8 cellular contexts compared by ENCODE assay signal in the genomic region with DNA sequence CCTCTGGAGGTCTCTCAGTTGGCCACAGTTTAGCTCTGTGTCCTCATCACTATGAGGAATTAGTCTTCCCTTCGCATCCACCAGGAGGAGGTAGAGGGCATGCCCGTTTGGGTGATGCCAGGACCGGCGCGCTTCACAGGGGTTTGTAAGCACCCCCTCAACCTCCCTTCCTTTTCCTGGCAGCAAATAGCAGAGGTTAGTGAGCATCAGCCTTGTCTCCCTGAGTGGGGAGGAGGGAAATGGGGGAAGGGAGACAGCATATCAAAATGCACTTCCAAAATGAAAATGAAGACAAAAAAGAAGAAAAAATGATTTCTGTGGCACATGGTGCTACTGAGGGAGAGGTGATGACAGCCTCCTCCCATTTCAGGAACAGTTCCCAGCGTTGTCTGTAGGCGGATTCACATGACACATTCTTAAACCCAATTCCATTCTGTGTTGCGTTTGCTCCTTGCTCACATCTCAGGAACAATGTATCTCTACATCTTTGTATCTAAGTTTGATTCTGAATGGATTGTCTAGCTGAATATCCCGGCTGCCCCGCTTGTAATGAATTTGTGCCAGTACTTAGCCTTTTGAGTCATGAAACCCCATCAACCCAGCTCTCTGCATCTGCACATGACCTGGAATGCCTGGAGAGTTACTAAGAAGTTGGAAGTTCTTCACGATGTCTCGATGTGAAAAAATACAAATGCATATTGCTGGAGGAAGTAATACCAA. TPM values are rescaled to one million over a fixed set of nuclear protein-coding genes. Genes with fewer than 3 reads are reported as not detected.
DNase-seq lines count a peak whose midpoint lies in the region; ATAC-seq, FAIRE-seq and TF ChIP-seq lines count a peak whose summit lies in the region.

No MANE protein-coding gene starts in this region.

- no peaks in the 10 kb centered on the region for H3K79me2 ChIP-seq in DND-41 (ENCODE audit: insufficient read depth, low read length)

- peak overlapping the region; percentile 13 for H2AFZ ChIP-seq in DND-41 (ENCODE audit: low read depth, low read length)

- H3K9me3 Mint-ChIP-seq in activated naive CD4-positive, alpha-beta T cell treated with anti-CD3 and anti-CD28 coated beads, Interleukin-2, amount 50 U/mL, for 72 hours = no peaks in the 10 kb centered on the region
- H3K9me3 Mint-ChIP-seq in glutamatergic neuron (ENCODE audit: unreplicated experiment) = no peaks in the 10 kb centered on the region

- no peak overlapping the region for H3K27ac ChIP-seq in DND-41 (ENCODE audit: low read length)
- H3K27ac ChIP-seq in SK-N-MC = no peak overlapping the region
- H3K27ac ChIP-seq in pancreas = no peak overlapping the region
- H3K27ac ChIP-seq in upper lobe of right lung = no peak overlapping the region

- H3K27me3 Mint-ChIP-seq in glutamatergic neuron (ENCODE audit: unreplicated experiment) = no peaks in the 10 kb centered on the region

- H3K4me1 Mint-ChIP-seq in glutamatergic neuron (ENCODE audit: low read depth, unreplicated experiment) = peaks cover 2% of the 10 kb centered on the region

- in situ Hi-C loops in KBM-7 (cut with MboI; ENCODE audit: low pct_unique_long_range_greater_than_20kb, low sequenced_read_pairs) = no loop called here

- H3K36me3 Mint-ChIP-seq in activated naive CD4-positive, alpha-beta T cell treated with anti-CD3 and anti-CD28 coated beads, Interleukin-2, amount 50 U/mL, for 72 hours = no peaks in the 10 kb centered on the region
- no peaks in the 10 kb centered on the region for H3K36me3 Mint-ChIP-seq in glutamatergic neuron (ENCODE audit: unreplicated experiment)

- peak overlapping the region; percentile 6; the same call in 1 of the 2 replicates for H3K4me2 ChIP-seq in DND-41 (ENCODE audit: insufficient read depth, low read length)

- H3K9me3 ChIP-seq in DND-41 (ENCODE audit: insufficient read depth, low read length, severe bottlenecking) = peaks cover 4% of the 10 kb centered on the region
- H3K9me3 ChIP-seq in SK-N-MC (ENCODE audit: low read depth, low read length) = no peaks in the 10 kb centered on the region
- H3K9me3 ChIP-seq in pancreas = no peaks in the 10 kb centered on the region
- H3K9me3 ChIP-seq in upper lobe of right lung = no peaks in the 10 kb centered on the region

- no peaks in the 10 kb centered on the region for H4K20me1 ChIP-seq in DND-41 (ENCODE audit: insufficient read depth, low read length)

- H3K36me3 ChIP-seq in DND-41 (ENCODE audit: insufficient read depth, low read length) = no peaks in the 10 kb centered on the region
- H3K36me3 ChIP-seq in SK-N-MC (ENCODE audit: insufficient read depth, low read length) = no peaks in the 10 kb centered on the region
- H3K36me3 ChIP-seq in pancreas = no peaks in the 10 kb centered on the region
- no peaks in the 10 kb centered on the region for H3K36me3 ChIP-seq in upper lobe of right lung

- H3K4me3 ChIP-seq in DND-41 (ENCODE audit: low read depth in 1 of 2, low read length in 2 of 2) (no peak overlapping the region), SK-N-MC (peak overlapping the region; percentile 10; the same call in 1 of the 2 replicates), pancreas (peak overlapping the region in 1 of 4 donors; percentile 26), upper lobe of right lung (peak overlapping the region; percentile 38)

- TF ChIP-seq CTCF in DND-41 (IDR thresholded peaks at IDR 0.05; ENCODE audit: borderline replicate concordance, extremely low read depth, low read length, poor library complexity, severe bottlenecking) (peak; percentile 77), glutamatergic neuron (IDR thresholded peaks at IDR 0.05; ENCODE audit: partially characterized antibody, unreplicated experiment) (peak; percentile 76), pancreas (IDR thresholded peaks at IDR 0.05) (peak; percentile 53 to 73 (median 62)), upper lobe of right lung (IDR thresholded peaks at IDR 0.05) (peak; percentile 81)

- WGBS in pancreas, 2 donors = 17 to 18% methylated on average over 12 of the region's 12 CpGs

- no peak overlapping the region for H3K9ac ChIP-seq in DND-41 (ENCODE audit: low read depth, low read length)
- H3K9ac ChIP-seq in SK-N-MC (ENCODE audit: insufficient read length) = no peak overlapping the region

- H3K4me3 Mint-ChIP-seq in glutamatergic neuron (ENCODE audit: unreplicated experiment) = peak overlapping the region; percentile 72

- H3K4me1 ChIP-seq in DND-41 (ENCODE audit: insufficient read depth, low read length) (peaks cover 13% of the 10 kb centered on the region), pancreas (peaks cover 0 to 4% (median 0%) of the 10 kb centered on the region in 3 donors), upper lobe of right lung (peaks cover 11% of the 10 kb centered on the region)

- FAIRE-seq in pancreas (lab: Jason Lieb, UNC) = no peak

- H3K27me3 ChIP-seq in DND-41 (ENCODE audit: insufficient read depth, low read length, poor library complexity) (no peaks in the 10 kb centered on the region), pancreas (no peaks in the 10 kb centered on the region), upper lobe of right lung (no peaks in the 10 kb centered on the region)

- intact Hi-C loops in pancreas (cut with DNase I) = loop anchor here in 1 of 3 donors (10.0 kb wide), 1 partner anchor 201 kb away; no protein-coding TSS in a partner anchor
- intact Hi-C loops in upper lobe of right lung (cut with DNase I) = no loop called here

- peak overlapping the region in 1 of 2 donors; percentile 10 for H3K27ac Mint-ChIP-seq in activated naive CD4-positive, alpha-beta T cell treated with anti-CD3 and anti-CD28 coated beads, Interleukin-2, amount 50 U/mL, for 72 hours
- H3K27ac Mint-ChIP-seq in glutamatergic neuron (ENCODE audit: unreplicated experiment) = no peak overlapping the region

- ATAC-seq in DND-41 (ENCODE audit: insufficient read depth, low read depth) (peak; percentile 95), pancreas (peak; percentile 88 to 97 (median 95)), upper lobe of right lung (peak; percentile 94), HG02623 (IDR thresholded peaks at IDR 0.05; ENCODE audit: unreplicated experiment) (no peak)
- peak; percentile 81 to 93 for ATAC-seq in activated naive CD4-positive, alpha-beta T cell treated with anti-CD3 and anti-CD28 coated beads, Interleukin-2, amount 50 U/mL, for 72 hours

- DNase-seq in DND-41 (peak; percentile 66), KBM-7 (peak; percentile 75), SK-N-MC (ENCODE audit: low read depth, low spot score) (no peak), glutamatergic neuron (peak; percentile 72), pancreas (peak; percentile 38 to 69 (median 53)), upper lobe of right lung (peak; percentile 74)
- DNase-seq in activated naive CD4-positive, alpha-beta T cell treated with anti-CD3 and anti-CD28 coated beads, Interleukin-2, amount 50 U/mL, for 72 hours (ENCODE audit: low spot score in 2 of 2) = peak in 1 of 2 donors; percentile 60

RNA-seq across cellular contexts. Expression of a gene that starts 45.1 kb away (rescaled TPM):
- 1 to 10 TPM; 1.7 to 2.9 TPM for total RNA-seq in activated naive CD4-positive, alpha-beta T cell treated with anti-CD3 and anti-CD28 coated beads, Interleukin-2, amount 50 U/mL, for 72 hours
- total RNA-seq in glutamatergic neuron (ENCODE audit: unreplicated experiment) (5.1 TPM), pancreas (10 to 100 TPM in 4 of 6 donors, 1 to 10 TPM in 2; 8.5 to 14.4 (median 11.1) TPM), upper lobe of right lung (22.6 TPM)
- 1 to 10 TPM; 7.3 to 8.1 TPM for polyA plus RNA-seq in pancreas

RNA-seq across cellular contexts. Expression of a gene that starts 56.1 kb away (rescaled TPM):
- total RNA-seq in activated naive CD4-positive, alpha-beta T cell treated with anti-CD3 and anti-CD28 coated beads, Interleukin-2, amount 50 U/mL, for 72 hours = 10 to 100 TPM; 25.7 to 36.2 TPM
- 68.9 TPM for total RNA-seq in glutamatergic neuron (ENCODE audit: unreplicated experiment)
- total RNA-seq in pancreas = 10 to 100 TPM; 14.3 to 31.3 (median 19.6) TPM
- 1 to 10 TPM; 2.7 to 3.1 TPM for polyA plus RNA-seq in pancreas
- 39.2 TPM for total RNA-seq in upper lobe of right lung

Comparison
In these comparisons a context has a peak if more than half of its experiments do, and no peak if none do; other contexts are left out.
1. H3K4me3 ChIP-seq: peak in SK-N-MC (single experiment) and upper lobe of right lung (single experiment); none in DND-41 (0 of 2).
2. Peak in every context shown above with its lines, with median percentiles within 50 percentile points of each other: CTCF ChIP-seq.